Comparison of ENCODE assay signal across 1 cellular context in genomic region chr10:63591600-63592379, GRCh38.
TF ChIP-seq lines count a peak whose summit lies in the region.

No MANE protein-coding gene starts in this region.

TF ChIP-seq in HEK293, 187 proteins besides CTCF, POLR2A, EP300 and RAD21 (continued from another document):
- TF ChIP-seq, protein P1, sequence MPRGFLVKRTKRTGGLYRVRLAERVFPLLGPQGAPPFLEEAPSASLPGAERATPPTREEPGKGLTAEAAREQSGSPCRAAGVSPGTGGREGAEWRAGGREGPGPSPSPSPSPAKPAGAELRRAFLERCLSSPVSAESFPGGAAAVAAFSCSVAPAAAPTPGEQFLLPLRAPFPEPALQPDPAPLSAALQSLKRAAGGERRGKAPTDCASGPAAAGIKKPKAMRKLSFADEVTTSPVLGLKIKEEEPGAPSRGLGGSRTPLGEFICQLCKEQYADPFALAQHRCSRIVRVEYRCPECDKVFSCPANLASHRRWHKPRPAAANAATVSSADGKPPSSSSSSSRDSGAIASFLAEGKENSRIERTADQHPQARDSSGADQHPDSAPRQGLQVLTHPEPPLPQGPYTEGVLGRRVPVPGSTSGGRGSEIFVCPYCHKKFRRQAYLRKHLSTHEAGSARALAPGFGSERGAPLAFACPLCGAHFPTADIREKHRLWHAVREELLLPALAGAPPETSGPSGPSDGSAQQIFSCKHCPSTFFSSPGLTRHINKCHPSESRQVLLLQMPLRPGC (tag by site-specific recombination; IDR thresholded peaks at IDR 0.05), result no peak
- TF ChIP-seq, protein P2, sequence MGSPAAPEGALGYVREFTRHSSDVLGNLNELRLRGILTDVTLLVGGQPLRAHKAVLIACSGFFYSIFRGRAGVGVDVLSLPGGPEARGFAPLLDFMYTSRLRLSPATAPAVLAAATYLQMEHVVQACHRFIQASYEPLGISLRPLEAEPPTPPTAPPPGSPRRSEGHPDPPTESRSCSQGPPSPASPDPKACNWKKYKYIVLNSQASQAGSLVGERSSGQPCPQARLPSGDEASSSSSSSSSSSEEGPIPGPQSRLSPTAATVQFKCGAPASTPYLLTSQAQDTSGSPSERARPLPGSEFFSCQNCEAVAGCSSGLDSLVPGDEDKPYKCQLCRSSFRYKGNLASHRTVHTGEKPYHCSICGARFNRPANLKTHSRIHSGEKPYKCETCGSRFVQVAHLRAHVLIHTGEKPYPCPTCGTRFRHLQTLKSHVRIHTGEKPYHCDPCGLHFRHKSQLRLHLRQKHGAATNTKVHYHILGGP (tag by site-specific recombination; IDR thresholded peaks at IDR 0.05), result no peak
TF ChIP-seq in HEK293: peak in this region for 1.
